ENCODE assay signal across 10 cellular contexts in genomic region chr3:127747751-127748521, GRCh38.
DNase-seq lines count a peak whose midpoint lies in the region; ATAC-seq and TF ChIP-seq lines count a peak whose summit lies in the region.
"Had no signal": no experiment of that assay in that cellular context is flagged by ENCODE, and none has a peak within 500 bp of the region (broad histone marks: within the 10 kb centered on the region; RNA-seq: fewer than 3 reads in every experiment).

No MANE protein-coding gene starts in this region.

- DNase-seq in HPDE6-E6E7 (ENCODE audit: extremely low spot score) (peak; percentile 36), T1000 (lab: John Stamatoyannopoulos, UW) (peak; percentile 58), left cardiac atrium (peak; percentile 84), CD14-positive monocyte (ENCODE audit: low spot score) (no peak)
- DNase-seq in CD8-positive, alpha-beta memory T cell = no peak
- DNase-seq: activated CD8-positive, alpha-beta memory T cell treated with anti-CD3 and anti-CD28 coated beads for 24 hours had no signal

- H3K4me1 Mint-ChIP-seq in CD14-positive monocyte = peaks cover 24% of the 10 kb centered on the region
- H3K4me1 Mint-ChIP-seq in CD8-positive, alpha-beta memory T cell = no peaks in the 10 kb centered on the region

- CTCF ChIA-PET in CD8-positive, alpha-beta memory T cell (lab: Charles Lee) = no interaction called here

- H3K4me3 Mint-ChIP-seq in CD14-positive monocyte = no peak overlapping the region
- H3K4me3 Mint-ChIP-seq in CD8-positive, alpha-beta memory T cell = no peak overlapping the region

- peak overlapping the region; percentile 80 for H3K27ac ChIP-seq in subcutaneous abdominal adipose tissue (ENCODE audit: low read depth, low read length)
- H3K27ac ChIP-seq in CD8-positive, alpha-beta memory T cell (ENCODE audit: low read depth, low read length) = no peak overlapping the region
- H3K27ac ChIP-seq: ovary had no signal

- H3K9me3 ChIP-seq in subcutaneous abdominal adipose tissue (ENCODE audit: control insufficient read depth in 5 of 5, low read length in 5 of 5) = no peaks in the 10 kb centered on the region
- no peaks in the 10 kb centered on the region for H3K9me3 ChIP-seq in CD8-positive, alpha-beta memory T cell (ENCODE audit: low read length)
- H3K9me3 ChIP-seq: ovary had no signal

- peaks cover 3 to 5% (median 3%) of the 10 kb centered on the region in 3 donors for H3K27me3 Mint-ChIP-seq in CD14-positive monocyte (ENCODE audit: low read depth in 3 of 3)
- no peaks in the 10 kb centered on the region for H3K27me3 Mint-ChIP-seq in CD8-positive, alpha-beta memory T cell

- ATAC-seq in left cardiac atrium (peak; percentile 58 to 88), HG02759 (IDR thresholded peaks at IDR 0.05; ENCODE audit: unreplicated experiment) (no peak), GM21825 (IDR thresholded peaks at IDR 0.05; ENCODE audit: unreplicated experiment) (no peak)

- peak overlapping the region in 1 of 5 donors; percentile 10 for H3K4me3 ChIP-seq in subcutaneous abdominal adipose tissue (ENCODE audit: low read depth in 1 of 5, low read length in 5 of 5)
- H3K4me3 ChIP-seq in CD8-positive, alpha-beta memory T cell (ENCODE audit: low read length) = no peak overlapping the region
- H3K4me3 ChIP-seq: ovary had no signal

- H3K9ac ChIP-seq in subcutaneous abdominal adipose tissue (ENCODE audit: low read length in 5 of 5) = peak overlapping the region in 3 of 5 donors; percentile 10 to 31 (median 19)

- H3K27ac Mint-ChIP-seq in CD14-positive monocyte = peak overlapping the region in 1 of 7 donors; percentile 38
- no peak overlapping the region for H3K27ac Mint-ChIP-seq in CD8-positive, alpha-beta memory T cell

- H3K4me1 ChIP-seq in subcutaneous abdominal adipose tissue (ENCODE audit: control insufficient read depth in 5 of 5, insufficient read depth in 5 of 5, low read length in 5 of 5) = peaks cover 14 to 87% (median 85%) of the 10 kb centered on the region in 5 donors
- no peaks in the 10 kb centered on the region for H3K4me1 ChIP-seq in CD8-positive, alpha-beta memory T cell (ENCODE audit: insufficient read depth, low read length)

- TF ChIP-seq CTCF in CD14-positive monocyte (IDR thresholded peaks at IDR 0.05) = no peak

- no peaks in the 10 kb centered on the region for H3K27me3 ChIP-seq in subcutaneous abdominal adipose tissue (ENCODE audit: control insufficient read depth in 5 of 5, insufficient read depth in 4 of 5, low read length in 5 of 5)
- no peaks in the 10 kb centered on the region for H3K27me3 ChIP-seq in CD8-positive, alpha-beta memory T cell (ENCODE audit: insufficient read depth, low read length, poor library complexity, severe bottlenecking)
- H3K27me3 ChIP-seq: ovary had no signal

- H3K36me3 Mint-ChIP-seq in CD14-positive monocyte = peaks cover 0 to 14% of the 10 kb centered on the region in 2 donors
- no peaks in the 10 kb centered on the region for H3K36me3 Mint-ChIP-seq in CD8-positive, alpha-beta memory T cell

- H3K36me3 ChIP-seq in subcutaneous abdominal adipose tissue (ENCODE audit: control insufficient read depth in 5 of 5, insufficient read depth in 5 of 5, low read length in 5 of 5) = peaks cover 0 to 37% (median 20%) of the 10 kb centered on the region in 5 donors
- no peaks in the 10 kb centered on the region for H3K36me3 ChIP-seq in CD8-positive, alpha-beta memory T cell (ENCODE audit: insufficient read depth, low read length)
- H3K36me3 ChIP-seq: ovary had no signal

- POLR2A ChIA-PET in CD8-positive, alpha-beta memory T cell (lab: Charles Lee) = no interaction called here

- peaks cover 0 to 1% (median 0%) of the 10 kb centered on the region in 7 donors for H3K9me3 Mint-ChIP-seq in CD14-positive monocyte
- no peaks in the 10 kb centered on the region for H3K9me3 Mint-ChIP-seq in CD8-positive, alpha-beta memory T cell

- intact Hi-C loops in left cardiac atrium (cut with DNase I) (loop anchor here in 1 of 2 donors (5.0 kb wide), 1 partner anchor 46 kb away; no protein-coding TSS in a partner anchor), CD14-positive monocyte (cut with micrococcal nuclease) (no loop called here)

Comparison
In these comparisons a context has a peak if more than half of its experiments do, and no peak if none do; other contexts are left out.
1. DNase-seq: peak in HPDE6-E6E7 (single experiment), T1000 (single experiment) and left cardiac atrium (single experiment); none in CD14-positive monocyte (single experiment) and CD8-positive, alpha-beta memory T cell (0 of 5).
2. ATAC-seq: peak in left cardiac atrium (2 of 2); none in HG02759 (single experiment) and GM21825 (single experiment).